Comparison of ENCODE assay signal across 13 cellular contexts in the genomic region with DNA sequence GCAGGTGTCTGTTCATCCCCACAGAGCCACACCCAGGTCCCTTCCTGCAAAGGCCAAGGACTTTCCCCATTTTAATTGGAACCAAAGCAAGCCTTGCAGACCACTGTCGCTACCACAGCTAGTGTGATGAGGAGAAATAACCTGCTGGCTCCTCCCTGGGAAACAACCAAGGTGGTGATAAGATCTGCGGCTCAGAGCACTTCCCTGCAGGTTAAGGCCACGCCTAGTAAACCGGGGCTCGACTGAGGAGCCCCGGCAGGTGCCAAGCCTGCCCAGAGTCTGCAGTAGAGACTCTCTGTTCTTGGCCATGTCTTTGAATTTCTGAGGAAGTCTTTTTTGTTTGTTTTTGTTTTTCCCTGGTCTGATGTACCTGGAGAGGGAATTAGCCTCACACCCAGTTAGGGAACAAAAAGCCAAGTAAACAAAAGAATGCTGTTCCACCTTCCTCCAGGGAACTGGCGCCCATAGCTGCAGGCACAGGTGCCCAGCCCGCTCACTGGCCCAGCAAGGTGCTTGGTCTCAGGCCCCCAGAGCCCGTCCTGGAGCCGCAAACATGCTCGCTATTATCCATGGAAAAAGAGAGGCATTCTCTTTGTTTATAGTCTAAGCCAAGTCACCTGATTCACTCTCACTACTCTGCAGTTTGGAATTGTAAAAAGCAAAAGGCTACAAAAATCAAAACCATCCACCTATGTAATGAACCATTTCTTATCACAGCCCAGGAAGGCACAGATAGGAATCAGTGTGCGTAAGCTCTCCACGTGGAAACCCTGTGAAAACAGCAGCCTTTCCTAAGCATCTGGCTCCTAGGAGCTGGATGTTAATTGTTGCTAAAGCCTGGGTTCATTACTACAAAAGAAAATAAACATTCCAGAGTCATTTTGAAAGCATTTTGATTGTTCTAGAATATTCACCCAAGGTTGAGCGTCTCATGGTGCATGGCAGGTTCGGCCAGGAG. TPM values are rescaled to one million over a fixed set of nuclear protein-coding genes. Genes with fewer than 3 reads are reported as not detected.
A peak's percentile ranks its signal among the peaks of the same experiment; 100 is the strongest.
DNase-seq lines count a peak whose midpoint lies in the region; ATAC-seq, FAIRE-seq and TF ChIP-seq lines count a peak whose summit lies in the region.
"Had no signal": no experiment of that assay in that cellular context is flagged by ENCODE, and none has a peak within 500 bp of the region (broad histone marks: within the 10 kb centered on the region; RNA-seq: fewer than 3 reads in every experiment).

No MANE protein-coding gene starts in this region.

- TF ChIP-seq POLR2A in spleen (IDR thresholded peaks at IDR 0.05), result no peak

- ATAC-seq in T-cell (replicated peaks in 1 of 4) (peak; percentile 38 to 56 (median 50)), GM18907 (IDR thresholded peaks at IDR 0.05; ENCODE audit: unreplicated experiment) (no peak)

- H3K27me3 Mint-ChIP-seq in T-cell, result peaks cover 0 to 10% of the 10 kb centered on the region in 2 donors
- H3K27me3 Mint-ChIP-seq in chondrocyte (ENCODE audit: low read depth), result no peaks in the 10 kb centered on the region

- 73 to 88% (median 82%) methylated on average over 15 of the region's 15 CpGs for WGBS in spleen, 5 donors

- H3K4me3 ChIP-seq in spleen, result no peak overlapping the region
- H3K4me3 ChIP-seq in SJCRH30, result no peak overlapping the region

- H3K9me3 Mint-ChIP-seq in T-cell (no peaks in the 10 kb centered on the region), chondrocyte (ENCODE audit: low read depth) (no peaks in the 10 kb centered on the region)
- H3K9me3 Mint-ChIP-seq: endodermal cell had no signal

- intact Hi-C loops in spleen (cut with DNase I; ENCODE audit: low total_unique reads), result no loop called here

- H3K27ac ChIP-seq in spleen, result peak overlapping the region in 5 of 8 donors; percentile 15 to 48 (median 28)
- no peak overlapping the region for H3K27ac ChIP-seq in SJCRH30

- H3K4me3 Mint-ChIP-seq in T-cell (peak overlapping the region; percentile 81 to 89 (median 88)), chondrocyte (ENCODE audit: unreplicated experiment) (no peak overlapping the region)
- H3K4me3 Mint-ChIP-seq: endodermal cell had no signal

- H3K9me3 ChIP-seq in spleen (no peaks in the 10 kb centered on the region), SJCRH30 (replicated peaks) (no peaks in the 10 kb centered on the region)

- peak; percentile 48 for DNase-seq in activated T-cell treated with anti-CD3 and anti-CD28 coated beads, Interleukin-2, amount 50 U/mL, for 1 hour
- no peak for DNase-seq in activated T-cell treated with anti-CD3 and anti-CD28 coated beads for 4 hours
- DNase-seq in T-cell, result peak in 31 of 34 experiments; percentile 44 to 69 (median 55)
- DNase-seq in chondrocyte (ENCODE audit: low spot score), result peak; percentile 52
- peak; percentile 45 for DNase-seq in spleen
- DNase-seq in frontal cortex (ENCODE audit: low spot score in 2 of 2), result no peak
- DNase-seq in SJCRH30, result no peak
- DNase-seq: activated gamma-delta T cell treated with Interleukin-2 at 50 U/mL for 16 hours, endodermal cell, hippocampal formation, midbrain, NCI-H510A treated with DMSO at 0.1 percent for 48 hours had no signal

- H3K4me1 Mint-ChIP-seq in T-cell, result peaks cover 71 to 76% (median 74%) of the 10 kb centered on the region in 3 donors
- peaks cover 23% of the 10 kb centered on the region for H3K4me1 Mint-ChIP-seq in chondrocyte (ENCODE audit: low read depth)

- POLR2A ChIA-PET in T-cell (lab: Charles Lee), result interaction anchor here in 1 of 2 donors (0.5 kb wide), 1 partner anchor 49 kb away, joined by 6 read pairs; no protein-coding TSS in a partner anchor

- H3K4me1 ChIP-seq in spleen (peaks cover 30 to 98% (median 83%) of the 10 kb centered on the region in 6 donors), SJCRH30 (peaks cover 6% of the 10 kb centered on the region; the same call in 1 of the 2 replicates)

- H3K27ac Mint-ChIP-seq in T-cell (peak overlapping the region; percentile 1 to 52), chondrocyte (ENCODE audit: unreplicated experiment) (no peak overlapping the region)

- H3K27me3 ChIP-seq in spleen (replicated peaks in 1 of 7), result peaks cover 0 to 20% (median 0%) of the 10 kb centered on the region in 7 donors
- no peaks in the 10 kb centered on the region for H3K27me3 ChIP-seq in SJCRH30

- TF ChIP-seq CTCF in chondrocyte (IDR thresholded peaks at IDR 0.05), result no peak
- no peak for TF ChIP-seq CTCF in spleen (IDR thresholded peaks at IDR 0.05 in 8 of 11, conservative IDR thresholded peaks at IDR 0.05 in 3 of 11)

- CTCF ChIA-PET in T-cell (lab: Charles Lee), result no interaction called here

- H3K36me3 Mint-ChIP-seq in T-cell (no peaks in the 10 kb centered on the region), chondrocyte (ENCODE audit: low read depth) (no peaks in the 10 kb centered on the region)

- H3K36me3 ChIP-seq in spleen (no peaks in the 10 kb centered on the region), SJCRH30 (no peaks in the 10 kb centered on the region)

- FAIRE-seq in frontal cortex (lab: Jason Lieb, UNC), result no peak

RNA-seq across cellular contexts. Expression of gene GPR146, which starts 2.7 kb away (rescaled TPM):
- total RNA-seq in T-cell (10 to 100 TPM; 11.9 to 14.7 (median 13.0) TPM), chondrocyte (1.4 to 4.4 TPM (median 3.8 TPM) in 3 replicates), spleen (10 to 100 TPM in 5 of 7 donors, 1 to 10 TPM in 2; 7.1 to 19.2 (median 13.3) TPM), frontal cortex (0.82 TPM)
- polyA plus RNA-seq in spleen, result 1 to 10 TPM; 3.9 to 7.3 (median 5.0) TPM
- total RNA-seq in SJCRH30 (2014; rRNA removed; shearing (Covaris generic)), result 0.93 and 2.1 TPM in 2 replicates

RNA-seq across cellular contexts. Expression of gene GPER1, which starts 40.9 kb away (rescaled TPM):
- total RNA-seq in T-cell (under 1 TPM in 3 of 5 donors, not detected in 2; 0.23 to 0.41 (median 0.26) TPM), chondrocyte (5.7 to 9.9 TPM (median 9.5 TPM) in 3 replicates), spleen (10 to 100 TPM in 1 of 7 donors, 1 to 10 TPM in 6; 3.0 to 14.2 (median 6.1) TPM), frontal cortex (1.6 TPM)
- polyA plus RNA-seq in spleen, result 1 to 10 TPM; 3.7 to 6.4 (median 3.9) TPM
- total RNA-seq in SJCRH30 (2014; rRNA removed; shearing (Covaris generic)), result 0.15 TPM in 1 of 2 replicates, not detected in the other

Comparison
In these comparisons a context has a peak if more than half of its experiments do, and no peak if none do; other contexts are left out.
1. DNase-seq: peak in activated T-cell treated with anti-CD3 and anti-CD28 coated beads, Interleukin-2, amount 50 U/mL, for 1 hour (single experiment), T-cell (31 of 34), chondrocyte (single experiment) and spleen (single experiment); none in activated T-cell treated with anti-CD3 and anti-CD28 coated beads for 4 hours (single experiment), frontal cortex (0 of 2) and SJCRH30 (0 of 2).